22 cellular contexts compared by ENCODE assay signal in the genomic region with DNA sequence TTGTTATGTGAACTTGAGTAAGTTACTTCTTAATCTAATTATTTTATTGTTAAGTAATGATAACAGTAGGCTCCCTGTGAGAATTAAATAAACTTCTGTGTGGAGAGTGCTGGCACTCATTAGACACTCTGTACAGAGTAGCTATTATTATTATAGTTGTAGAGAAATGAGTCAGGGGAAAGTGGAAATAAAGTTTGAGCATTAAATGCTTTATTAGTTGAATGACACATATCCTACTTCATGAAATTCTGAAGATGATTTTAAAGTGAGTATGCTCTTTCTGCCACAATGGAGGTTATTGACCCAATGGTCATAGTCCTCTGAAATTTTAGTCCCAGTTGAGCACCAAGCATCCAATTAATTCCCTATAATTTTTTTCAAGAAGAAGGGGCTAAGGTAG. TPM values are rescaled to one million over a fixed set of nuclear protein-coding genes. Genes with fewer than 3 reads are reported as not detected.
DNase-seq lines count a peak whose midpoint lies in the region; TF ChIP-seq lines count a peak whose summit lies in the region.
"Had no signal": no experiment of that assay in that cellular context is flagged by ENCODE, and none has a peak within 500 bp of the region (broad histone marks: within the 10 kb centered on the region; RNA-seq: fewer than 3 reads in every experiment).

No MANE protein-coding gene starts in this region.

- H3F3A ChIP-seq in PC-9 (ENCODE audit: insufficient read depth, low read depth) = peaks cover 6% of the 10 kb centered on the region; the same call in 1 of the 2 replicates

- no peaks in the 10 kb centered on the region for H3K79me2 ChIP-seq in PC-9 (ENCODE audit: low read depth)

- H3K4me2 ChIP-seq in PC-9 = no peak overlapping the region

- H3K36me3 ChIP-seq in PC-9 (ENCODE audit: low read depth) = no peaks in the 10 kb centered on the region
- H3K36me3 ChIP-seq in left ventricle myocardium inferior = peaks cover 84% of the 10 kb centered on the region
- peaks cover 12% of the 10 kb centered on the region for H3K36me3 ChIP-seq in H7 (replicated peaks; ENCODE audit: control insufficient read depth, insufficient read depth, low read length)

- peak overlapping the region; percentile 15; the same call in 1 of the 2 replicates for H3K27ac ChIP-seq in C4-2B
- H3K27ac ChIP-seq in VCaP = peak overlapping the region; percentile 46
- no peak overlapping the region for H3K27ac ChIP-seq in PC-9
- H3K27ac ChIP-seq in left ventricle myocardium inferior (replicated peaks) = no peak overlapping the region
- H3K27ac ChIP-seq: SJSA1 had no signal

- DNase-seq in HFFc6 (no peak), kidney tubule cell (ENCODE audit: low spot score) (peak; percentile 42), PC-9 (no peak), GM13977 (ENCODE audit: low spot score) (no peak), left ventricle myocardium inferior (no peak), H7 (no peak)
- DNase-seq: CD4-positive, alpha-beta T cell; COR-L47; DMS79 treated with DMSO at 0.1 percent for 48 hours; KBM-7; NCI-H1092; NCI-H1436 treated with DMSO at 0.1 percent for 48 hours; NCI-H2029; NCI-H510A treated with DMSO at 0.1 percent for 48 hours; NCI-H748 treated with DMSO at 0.1 percent for 48 hours; NK-92 treated with Interleukin-12 subunit alpha and Interleukin-12 subunit beta, amount 100 ng/mL, for 24 hours had no signal

- BruUV-seq in PC-9 (replicated peaks; lab: Mats Ljungman, UMichigan) = no TSS peak

- peaks cover 75% of the 10 kb centered on the region for H3K4me1 Mint-ChIP-seq in HFFc6 (ENCODE audit: low read depth)

- H3K4me3 Mint-ChIP-seq in HFFc6 = peak overlapping the region; percentile 6; the same call in 1 of the 2 replicates
- H3K4me3 Mint-ChIP-seq: CD4-positive, alpha-beta T cell had no signal

- TF ChIP-seq CTCF in C4-2B (conservative IDR thresholded peaks at IDR 0.05) (no peak), HFFc6 (IDR thresholded peaks at IDR 0.05) (no peak), VCaP (conservative IDR thresholded peaks at IDR 0.05) (no peak), PC-9 (conservative IDR thresholded peaks at IDR 0.05) (no peak), GM13977 (IDR thresholded peaks at IDR 0.05; ENCODE audit: extremely low read depth, insufficient read depth, missing control alignments) (no peak), left ventricle myocardium inferior (IDR thresholded peaks at IDR 0.05; ENCODE audit: borderline replicate concordance) (no peak)

- CTCF ChIA-PET in PC-9 (lab: Charles Lee) = interaction anchor here (0.6 kb wide), 1 partner anchor 25 kb away, joined by 5 read pairs; no protein-coding TSS in a partner anchor

- H3K27me3 Mint-ChIP-seq in HFFc6 (ENCODE audit: insufficient read depth) = no peaks in the 10 kb centered on the region; the same call in 1 of the 2 replicates
- H3K27me3 Mint-ChIP-seq: CD4-positive, alpha-beta T cell had no signal

- H3K36me3 Mint-ChIP-seq in HFFc6 (ENCODE audit: low read depth) = peaks cover 72% of the 10 kb centered on the region

- intact Hi-C loops in PC-9 (cut with micrococcal nuclease; ENCODE audit: unreplicated experiment) (no loop called here), left ventricle myocardium inferior (cut with micrococcal nuclease) (loop anchor here (10.0 kb wide), 1 partner anchor 65 kb away; no protein-coding TSS in a partner anchor)

- H3K27ac Mint-ChIP-seq in HFFc6 = peak overlapping the region; percentile 36; the same call in 1 of the 2 replicates
- H3K27ac Mint-ChIP-seq: CD4-positive, alpha-beta T cell had no signal

- H4K20me1 ChIP-seq in PC-9 (ENCODE audit: insufficient read depth) = no peaks in the 10 kb centered on the region

- no peak overlapping the region for H3K4me3 ChIP-seq in PC-9
- no peak overlapping the region for H3K4me3 ChIP-seq in left ventricle myocardium inferior
- H3K4me3 ChIP-seq in H7 (ENCODE audit: insufficient read depth, low read depth, low read length) = no peak overlapping the region
- H3K4me3 ChIP-seq: SJSA1 had no signal

- POLR2A ChIA-PET in PC-9 (lab: Charles Lee; ENCODE audit: unreplicated experiment) = no interaction called here

- H3K27me3 ChIP-seq in PC-9 (ENCODE audit: insufficient read depth, low read depth) = no peaks in the 10 kb centered on the region
- H3K27me3 ChIP-seq in left ventricle myocardium inferior (ENCODE audit: low read depth) = no peaks in the 10 kb centered on the region
- H3K27me3 ChIP-seq in H7 (ENCODE audit: control insufficient read depth, insufficient read depth, low read length) = no peaks in the 10 kb centered on the region
- H3K27me3 ChIP-seq: SJSA1 had no signal

- H3K4me1 ChIP-seq in PC-9 (replicated peaks; ENCODE audit: insufficient read depth) = peaks cover 33% of the 10 kb centered on the region
- H3K4me1 ChIP-seq in left ventricle myocardium inferior = peaks cover 23% of the 10 kb centered on the region

- in situ Hi-C loops in GM13977 (cut with MboI; ENCODE audit: low pct_unique_long_range_greater_than_20kb, low sequenced_read_pairs, unreplicated experiment) = no loop called here

- H3K9me2 ChIP-seq in PC-9 (ENCODE audit: insufficient read depth) = no peaks in the 10 kb centered on the region

- H3K9me3 ChIP-seq in PC-9 (ENCODE audit: insufficient read depth, low read depth) (no peaks in the 10 kb centered on the region), left ventricle myocardium inferior (replicated peaks) (no peaks in the 10 kb centered on the region)
- H3K9me3 ChIP-seq: SJSA1 had no signal

- no peaks in the 10 kb centered on the region for H3K9me3 Mint-ChIP-seq in HFFc6

- no peak overlapping the region for H2AFZ ChIP-seq in PC-9

RNA-seq across cellular contexts. Expression of gene ECI2, which starts 5.9 kb away (rescaled TPM):
- total RNA-seq in HFFc6 (2021; fragmentation: NEBNext Ultra II Directional; extraction: Animal tissue kit (Norgen Biotek cat#: 25700)) = 100 to 1,000 TPM in 4 of 6 experiments, 10 to 100 TPM in 2; 84.1 to 107 (median 102) TPM
- 45.7 and 53.8 TPM in 2 replicates for total RNA-seq in PC-9 (2021)
- total RNA-seq in left ventricle myocardium inferior = 170 TPM
- 98.8 and 107 TPM in 2 replicates for total RNA-seq in H7 (2014; rRNA removed; shearing (Covaris generic))

RNA-seq across cellular contexts. Expression of gene FAM217A, which starts 50.5 kb away (rescaled TPM):
- total RNA-seq in HFFc6 (2021; fragmentation: NEBNext Ultra II Directional; extraction: Animal tissue kit (Norgen Biotek cat#: 25700)) = not detected
- total RNA-seq in PC-9 (2021) (not detected in 2 replicates), left ventricle myocardium inferior (not detected)
- not detected in 2 replicates for total RNA-seq in H7 (2014; rRNA removed; shearing (Covaris generic))
- total RNA-seq: CD4-positive, alpha-beta T cell; H4; OCI-LY7; Right ventricle myocardium inferior; SJSA1 had no signal

Comparison
In these comparisons a context has a peak if more than half of its experiments do, and no peak if none do; other contexts are left out.
1. H3K27ac ChIP-seq: peak in C4-2B (single experiment) and VCaP (single experiment); none in PC-9 (single experiment) and left ventricle myocardium inferior (single experiment).